3 cellular contexts compared by ENCODE assay signal in the genomic region with DNA sequence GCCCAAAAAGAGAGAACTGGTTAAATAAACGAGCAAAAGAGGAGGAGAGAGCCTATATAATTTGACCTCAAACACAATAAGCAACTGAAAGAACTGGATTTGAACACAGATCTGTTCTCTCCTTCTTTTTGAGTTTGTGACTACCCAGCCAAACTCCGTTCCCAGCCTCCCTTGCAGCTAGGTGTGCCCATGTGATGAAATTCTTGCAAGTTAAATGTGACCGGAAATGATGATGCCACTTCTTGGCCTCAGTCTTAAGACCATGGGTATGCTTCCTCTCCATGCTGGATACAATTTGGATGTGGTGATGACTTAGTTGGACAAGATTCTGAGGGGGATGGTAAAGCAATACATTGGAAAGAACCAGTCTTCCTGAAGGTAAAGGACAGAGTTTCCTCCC.
TF ChIP-seq lines count a peak whose summit lies in the region.

No MANE protein-coding gene starts in this region.

TF ChIP-seq in HepG2, 621 proteins besides CTCF, POLR2A, EP300 and RAD21:
- TF ChIP-seq ZKSCAN1 (IDR thresholded peaks at IDR 0.05; ENCODE audit: low read length): peak; percentile 30; the same call in 1 of the 2 replicates
- no peak for TF ChIP-seq SKIL (CRISPR knock-in tag; IDR thresholded peaks at IDR 0.05; ENCODE audit: borderline replicate concordance)

TF ChIP-seq in GM12878, 131 proteins besides CTCF, POLR2A, EP300 and RAD21:
- TF ChIP-seq, protein P1, sequence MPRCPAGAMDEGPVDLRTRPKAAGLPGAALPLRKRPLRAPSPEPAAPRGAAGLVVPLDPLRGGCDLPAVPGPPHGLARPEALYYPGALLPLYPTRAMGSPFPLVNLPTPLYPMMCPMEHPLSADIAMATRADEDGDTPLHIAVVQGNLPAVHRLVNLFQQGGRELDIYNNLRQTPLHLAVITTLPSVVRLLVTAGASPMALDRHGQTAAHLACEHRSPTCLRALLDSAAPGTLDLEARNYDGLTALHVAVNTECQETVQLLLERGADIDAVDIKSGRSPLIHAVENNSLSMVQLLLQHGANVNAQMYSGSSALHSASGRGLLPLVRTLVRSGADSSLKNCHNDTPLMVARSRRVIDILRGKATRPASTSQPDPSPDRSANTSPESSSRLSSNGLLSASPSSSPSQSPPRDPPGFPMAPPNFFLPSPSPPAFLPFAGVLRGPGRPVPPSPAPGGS (IDR thresholded peaks at IDR 0.05; ENCODE audit: borderline replicate concordance, insufficient read depth, low read depth, low read length, poor library complexity, severe bottlenecking): no peak
- TF ChIP-seq HDGF (IDR thresholded peaks at IDR 0.05): no peak
- no peak for TF ChIP-seq SIX5 (IDR thresholded peaks at IDR 0.05; ENCODE audit: low read depth, low read length, severe bottlenecking)
- no peak for TF ChIP-seq POLR2AphosphoS5 (IDR thresholded peaks at IDR 0.05; ENCODE audit: low read length)
- TF ChIP-seq, protein P2, sequence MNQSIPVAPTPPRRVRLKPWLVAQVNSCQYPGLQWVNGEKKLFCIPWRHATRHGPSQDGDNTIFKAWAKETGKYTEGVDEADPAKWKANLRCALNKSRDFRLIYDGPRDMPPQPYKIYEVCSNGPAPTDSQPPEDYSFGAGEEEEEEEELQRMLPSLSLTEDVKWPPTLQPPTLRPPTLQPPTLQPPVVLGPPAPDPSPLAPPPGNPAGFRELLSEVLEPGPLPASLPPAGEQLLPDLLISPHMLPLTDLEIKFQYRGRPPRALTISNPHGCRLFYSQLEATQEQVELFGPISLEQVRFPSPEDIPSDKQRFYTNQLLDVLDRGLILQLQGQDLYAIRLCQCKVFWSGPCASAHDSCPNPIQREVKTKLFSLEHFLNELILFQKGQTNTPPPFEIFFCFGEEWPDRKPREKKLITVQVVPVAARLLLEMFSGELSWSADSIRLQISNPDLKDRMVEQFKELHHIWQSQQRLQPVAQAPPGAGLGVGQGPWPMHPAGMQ (IDR thresholded peaks at IDR 0.05; ENCODE audit: borderline replicate concordance): no peak
- TF ChIP-seq MTA3 (IDR thresholded peaks at IDR 0.05; ENCODE audit: borderline replicate concordance, low read length): no peak
- no peak for TF ChIP-seq NR2C2 (IDR thresholded peaks at IDR 0.05; ENCODE audit: borderline replicate concordance, control insufficient read depth, insufficient read length, low read depth)
- 0 out of 2 replicates have a peak, but pooled peaks have one; percentile 23 for TF ChIP-seq ZNF217 (IDR thresholded peaks at IDR 0.05)
- peak; percentile 48; the same call in 1 of the 2 replicates for TF ChIP-seq CBX5 (IDR thresholded peaks at IDR 0.05; ENCODE audit: low read depth)

TF ChIP-seq in WTC11, 78 proteins besides CTCF, POLR2A, EP300 and RAD21 (continued from another document):
- TF ChIP-seq ZNF281 (CRISPR knock-in tag; IDR thresholded peaks at IDR 0.05) (no peak), ZNF512 (CRISPR knock-in tag; IDR thresholded peaks at IDR 0.05; ENCODE audit: borderline replicate concordance) (no peak), CBFB (CRISPR knock-in tag; IDR thresholded peaks at IDR 0.05; ENCODE audit: low read depth) (no peak), JAZF1 (CRISPR knock-in tag; IDR thresholded peaks at IDR 0.05) (no peak), SOX15 (CRISPR knock-in tag; IDR thresholded peaks at IDR 0.05) (no peak), CDX4 (CRISPR knock-in tag; IDR thresholded peaks at IDR 0.05; ENCODE audit: borderline replicate concordance) (no peak), ZNF532 (CRISPR knock-in tag; IDR thresholded peaks at IDR 0.05; ENCODE audit: borderline replicate concordance) (no peak), ZNF219 (CRISPR knock-in tag; IDR thresholded peaks at IDR 0.05; ENCODE audit: borderline replicate concordance) (no peak), EMX1 (CRISPR knock-in tag; IDR thresholded peaks at IDR 0.05) (no peak), CREB1 (CRISPR knock-in tag; IDR thresholded peaks at IDR 0.05) (no peak), HMGA2 (CRISPR knock-in tag; IDR thresholded peaks at IDR 0.05) (no peak), NFE2L1 (CRISPR knock-in tag; IDR thresholded peaks at IDR 0.05) (no peak), TEAD1 (CRISPR knock-in tag; IDR thresholded peaks at IDR 0.05) (no peak)
- TF ChIP-seq, protein P3, sequence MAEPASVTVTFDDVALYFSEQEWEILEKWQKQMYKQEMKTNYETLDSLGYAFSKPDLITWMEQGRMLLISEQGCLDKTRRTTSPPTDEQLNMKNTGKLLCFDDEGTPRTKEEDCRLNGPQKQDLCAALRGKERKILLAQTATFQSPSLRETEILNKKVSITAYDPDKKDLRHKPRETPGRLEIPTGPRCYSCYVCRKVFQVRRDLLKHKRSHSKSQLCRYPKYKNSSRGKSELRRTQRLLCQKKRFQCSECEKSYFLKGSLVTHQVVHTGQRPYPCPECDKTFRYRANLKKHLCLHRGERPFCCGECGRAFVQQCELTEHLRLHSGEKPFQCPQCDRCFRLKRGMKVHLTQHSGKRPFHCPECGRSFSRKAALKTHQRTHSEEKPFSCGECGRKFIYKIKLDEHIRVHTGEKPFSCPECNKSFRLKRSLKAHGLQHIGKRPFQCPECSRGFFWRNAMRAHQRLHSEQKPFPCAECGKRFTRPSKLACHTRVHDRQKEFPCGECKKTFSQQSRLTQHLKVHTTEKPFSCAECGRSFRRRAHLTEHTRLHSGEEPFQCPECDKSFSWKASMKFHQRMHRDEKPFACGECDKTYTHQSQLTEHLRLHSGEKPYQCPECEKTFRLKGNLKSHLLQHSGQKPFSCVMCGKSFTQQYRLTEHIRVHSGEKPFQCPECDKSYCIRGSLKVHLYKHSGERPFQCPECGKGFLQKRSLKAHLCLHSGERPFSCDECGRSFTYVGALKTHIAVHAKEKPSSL (CRISPR knock-in tag; conservative IDR thresholded peaks at IDR 0.05): no peak
- TF ChIP-seq, protein P4, sequence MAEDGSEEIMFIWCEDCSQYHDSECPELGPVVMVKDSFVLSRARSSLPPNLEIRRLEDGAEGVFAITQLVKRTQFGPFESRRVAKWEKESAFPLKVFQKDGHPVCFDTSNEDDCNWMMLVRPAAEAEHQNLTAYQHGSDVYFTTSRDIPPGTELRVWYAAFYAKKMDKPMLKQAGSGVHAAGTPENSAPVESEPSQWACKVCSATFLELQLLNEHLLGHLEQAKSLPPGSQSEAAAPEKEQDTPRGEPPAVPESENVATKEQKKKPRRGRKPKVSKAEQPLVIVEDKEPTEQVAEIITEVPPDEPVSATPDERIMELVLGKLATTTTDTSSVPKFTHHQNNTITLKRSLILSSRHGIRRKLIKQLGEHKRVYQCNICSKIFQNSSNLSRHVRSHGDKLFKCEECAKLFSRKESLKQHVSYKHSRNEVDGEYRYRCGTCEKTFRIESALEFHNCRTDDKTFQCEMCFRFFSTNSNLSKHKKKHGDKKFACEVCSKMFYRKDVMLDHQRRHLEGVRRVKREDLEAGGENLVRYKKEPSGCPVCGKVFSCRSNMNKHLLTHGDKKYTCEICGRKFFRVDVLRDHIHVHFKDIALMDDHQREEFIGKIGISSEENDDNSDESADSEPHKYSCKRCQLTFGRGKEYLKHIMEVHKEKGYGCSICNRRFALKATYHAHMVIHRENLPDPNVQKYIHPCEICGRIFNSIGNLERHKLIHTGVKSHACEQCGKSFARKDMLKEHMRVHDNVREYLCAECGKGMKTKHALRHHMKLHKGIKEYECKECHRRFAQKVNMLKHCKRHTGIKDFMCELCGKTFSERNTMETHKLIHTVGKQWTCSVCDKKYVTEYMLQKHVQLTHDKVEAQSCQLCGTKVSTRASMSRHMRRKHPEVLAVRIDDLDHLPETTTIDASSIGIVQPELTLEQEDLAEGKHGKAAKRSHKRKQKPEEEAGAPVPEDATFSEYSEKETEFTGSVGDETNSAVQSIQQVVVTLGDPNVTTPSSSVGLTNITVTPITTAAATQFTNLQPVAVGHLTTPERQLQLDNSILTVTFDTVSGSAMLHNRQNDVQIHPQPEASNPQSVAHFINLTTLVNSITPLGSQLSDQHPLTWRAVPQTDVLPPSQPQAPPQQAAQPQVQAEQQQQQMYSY (CRISPR knock-in tag; IDR thresholded peaks at IDR 0.05): no peak
- TF ChIP-seq, protein P5, sequence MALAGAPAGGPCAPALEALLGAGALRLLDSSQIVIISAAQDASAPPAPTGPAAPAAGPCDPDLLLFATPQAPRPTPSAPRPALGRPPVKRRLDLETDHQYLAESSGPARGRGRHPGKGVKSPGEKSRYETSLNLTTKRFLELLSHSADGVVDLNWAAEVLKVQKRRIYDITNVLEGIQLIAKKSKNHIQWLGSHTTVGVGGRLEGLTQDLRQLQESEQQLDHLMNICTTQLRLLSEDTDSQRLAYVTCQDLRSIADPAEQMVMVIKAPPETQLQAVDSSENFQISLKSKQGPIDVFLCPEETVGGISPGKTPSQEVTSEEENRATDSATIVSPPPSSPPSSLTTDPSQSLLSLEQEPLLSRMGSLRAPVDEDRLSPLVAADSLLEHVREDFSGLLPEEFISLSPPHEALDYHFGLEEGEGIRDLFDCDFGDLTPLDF (CRISPR knock-in tag; IDR thresholded peaks at IDR 0.05): no peak
